ENCODE assay signal across 25 cellular contexts in genomic region chr5:171162165-171162564, GRCh38.
A peak's percentile ranks its signal among the peaks of the same experiment; 100 is the strongest.
DNase-seq lines count a peak whose midpoint lies in the region; ATAC-seq and TF ChIP-seq lines count a peak whose summit lies in the region.
"Had no signal": no experiment of that assay in that cellular context is flagged by ENCODE, and none has a peak within 500 bp of the region (broad histone marks: within the 10 kb centered on the region; RNA-seq: fewer than 3 reads in every experiment).

No MANE protein-coding gene starts in this region.

- H3K36me3 ChIP-seq in endodermal cell (ENCODE audit: control insufficient read depth, insufficient read depth, low read length), result no peaks in the 10 kb centered on the region
- H3K36me3 ChIP-seq: brain microvascular endothelial cell, heart left ventricle, neutrophil had no signal

- no peaks in the 10 kb centered on the region for H3K27me3 Mint-ChIP-seq in endodermal cell (ENCODE audit: insufficient read depth)
- H3K27me3 Mint-ChIP-seq: activated CD4-positive, alpha-beta memory T cell treated with anti-CD3 and anti-CD28 coated beads for 36 hours; memory B cell had no signal

- WGBS in endodermal cell (ENCODE audit: insufficient coverage in 1 of 2, insufficient read length in 1 of 2), 2 experiments, result 91% methylated on average over 1 of the region's 1 CpG; no CpG with 5 or more reads in 1 of the 2 experiments

- no peaks in the 10 kb centered on the region for H3K9me3 ChIP-seq in endodermal cell (ENCODE audit: control insufficient read depth, low read length)
- H3K9me3 ChIP-seq: heart left ventricle, neutrophil had no signal

- no peak overlapping the region for H3K4me3 Mint-ChIP-seq in endodermal cell
- H3K4me3 Mint-ChIP-seq: activated CD4-positive, alpha-beta memory T cell treated with anti-CD3 and anti-CD28 coated beads for 36 hours; activated naive CD4-positive, alpha-beta T cell treated with anti-CD3 and anti-CD28 coated beads, Interleukin-2, amount 10 ng/mL, durations not matched to agents 7 days and 5 days; CD14-positive monocyte; memory B cell had no signal

- H3K4me1 Mint-ChIP-seq in endodermal cell, result peaks cover 17% of the 10 kb centered on the region
- H3K4me1 Mint-ChIP-seq: activated naive CD4-positive, alpha-beta T cell treated with anti-CD3 and anti-CD28 coated beads, Interleukin-2, amount 10 ng/mL, durations not matched to agents 7 days and 5 days; memory B cell had no signal

- no peak for TF ChIP-seq CTCF in endodermal cell (conservative IDR thresholded peaks at IDR 0.05)

- peaks cover 4% of the 10 kb centered on the region for H3K4me1 ChIP-seq in endodermal cell (ENCODE audit: control insufficient read depth, insufficient read depth, low read length)
- H3K4me1 ChIP-seq: heart left ventricle had no signal

- no peaks in the 10 kb centered on the region for H3K27me3 ChIP-seq in endodermal cell (ENCODE audit: control insufficient read depth, insufficient read depth, low read length, poor library complexity, severe bottlenecking)
- H3K27me3 ChIP-seq: brain microvascular endothelial cell, heart left ventricle had no signal

- no peak for ATAC-seq in GM18867 (IDR thresholded peaks at IDR 0.05; ENCODE audit: unreplicated experiment)
- ATAC-seq: left colon, sciatic nerve had no signal

- H3K4me3 ChIP-seq in endodermal cell (ENCODE audit: low read length), result no peak overlapping the region
- H3K4me3 ChIP-seq: heart left ventricle had no signal

- no peaks in the 10 kb centered on the region for H3K36me3 Mint-ChIP-seq in endodermal cell (ENCODE audit: low read depth)
- H3K36me3 Mint-ChIP-seq: activated CD4-positive, alpha-beta memory T cell treated with anti-CD3 and anti-CD28 coated beads for 36 hours; activated naive CD4-positive, alpha-beta T cell treated with anti-CD3 and anti-CD28 coated beads, Interleukin-2, amount 10 ng/mL, durations not matched to agents 7 days and 5 days; CD14-positive monocyte; memory B cell had no signal

- no peak overlapping the region for H3K27ac ChIP-seq in endodermal cell (ENCODE audit: low read depth, low read length)
- H3K27ac ChIP-seq: brain microvascular endothelial cell, heart left ventricle, KMS-11, neutrophil had no signal

- no peak overlapping the region for H3K27ac Mint-ChIP-seq in endodermal cell
- H3K27ac Mint-ChIP-seq: activated CD4-positive, alpha-beta memory T cell treated with anti-CD3 and anti-CD28 coated beads for 36 hours; activated naive CD4-positive, alpha-beta T cell treated with anti-CD3 and anti-CD28 coated beads, Interleukin-2, amount 10 ng/mL, durations not matched to agents 7 days and 5 days; CD14-positive monocyte; memory B cell had no signal

- DNase-seq in NCI-H146 (lab: John Stamatoyannopoulos, UW), result peak; percentile 17
- DNase-seq in NCI-H146 treated with DMSO at 0.1 percent for 48 hours (lab: John Stamatoyannopoulos, UW; ENCODE audit: unreplicated experiment), result no peak
- DNase-seq in NCI-H446 treated with DMSO at 0.1 percent for 48 hours (lab: John Stamatoyannopoulos, UW), result peak; percentile 54
- peak; percentile 44 for DNase-seq in endodermal cell
- DNase-seq in mesenteric fat pad (ENCODE audit: low spot score), result no peak
- no peak for DNase-seq in NCI-H2107 (lab: John Stamatoyannopoulos, UW)
- DNase-seq in NCI-H774 (lab: John Stamatoyannopoulos, UW), result no peak
- DNase-seq: activated CD4-positive, alpha-beta memory T cell treated with anti-CD3 and anti-CD28 coated beads for 36 hours; activated CD4-positive, CD25-positive, alpha-beta regulatory T cell treated with anti-CD3 and anti-CD28 coated beads, Interleukin-2, amount 50 U/mL, for 72 hours; activated CD8-positive, alpha-beta memory T cell treated with anti-CD3 and anti-CD28 coated beads, Interleukin-2, amount 50 U/mL, for 48 hours; activated naive CD4-positive, alpha-beta T cell treated with anti-CD3 and anti-CD28 coated beads, Interleukin-2, amount 10 ng/mL, durations not matched to agents 7 days and 5 days; effector CD4-positive, alpha-beta T cell; heart left ventricle; left colon; NCI-H1436; NCI-H526 treated with DMSO at 0.1 percent for 48 hours; stimulated activated CD4-positive, alpha-beta T cell treated with anti-CD3 and anti-CD28 coated beads, Interleukin-12 subunit alpha, Interleukin-12 subunit beta, amount 100 ng/mL, for 4 hours; stimulated activated CD4-positive, alpha-beta T cell treated with anti-CD3 and anti-CD28 coated beads, Interleukin-4, amount 100 ng/mL, for 1 hour had no signal

- H3K9ac ChIP-seq in endodermal cell (ENCODE audit: extremely low read depth, low read length, poor library complexity, severe bottlenecking), result no peak overlapping the region
- H3K9ac ChIP-seq: KMS-11 had no signal

- H3K9me3 Mint-ChIP-seq in endodermal cell, result no peaks in the 10 kb centered on the region
- H3K9me3 Mint-ChIP-seq: activated CD4-positive, alpha-beta memory T cell treated with anti-CD3 and anti-CD28 coated beads for 36 hours; activated naive CD4-positive, alpha-beta T cell treated with anti-CD3 and anti-CD28 coated beads, Interleukin-2, amount 10 ng/mL, durations not matched to agents 7 days and 5 days; CD14-positive monocyte; memory B cell had no signal

Comparison
In these comparisons a context has a peak if more than half of its experiments do, and no peak if none do; other contexts are left out.
1. DNase-seq: peak in NCI-H146 (single experiment), NCI-H446 treated with DMSO at 0.1 percent for 48 hours (single experiment) and endodermal cell (single experiment); none in NCI-H146 treated with DMSO at 0.1 percent for 48 hours (single experiment), mesenteric fat pad (single experiment), NCI-H2107 (single experiment) and NCI-H774 (single experiment).